In the genomic region with DNA sequence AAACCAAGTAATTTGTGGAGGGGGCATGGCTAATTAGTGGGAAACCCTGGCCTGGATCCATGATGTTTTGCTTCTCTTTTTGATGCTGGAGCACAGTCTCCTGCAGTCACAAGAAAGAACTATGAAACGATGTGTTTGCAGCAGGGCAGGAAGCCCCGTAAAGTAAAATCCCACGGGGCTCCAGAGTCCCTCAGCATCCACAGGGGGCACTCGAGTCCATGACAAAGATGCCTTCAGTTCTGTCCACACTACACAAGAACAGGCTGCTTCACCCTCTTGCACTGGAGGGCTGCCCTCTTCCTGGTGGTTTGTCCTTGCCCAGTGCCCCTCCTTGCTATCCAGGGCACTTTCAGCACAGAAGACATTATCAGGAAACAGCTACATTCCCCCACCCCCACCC, we compare ENCODE assay signal across 8 cellular contexts.
DNase-seq lines count a peak whose midpoint lies in the region; FAIRE-seq and TF ChIP-seq lines count a peak whose summit lies in the region.
"Not testable (repeated sequence)": the region's sequence is repeated elsewhere in the genome, so short reads cannot be mapped to it uniquely, and the experiment has no call there.

No MANE protein-coding gene starts in this region.

- TF ChIP-seq POLR2A in testis (IDR thresholded peaks at IDR 0.05), result not testable (repeated sequence)

- not testable (repeated sequence) for H3K9me3 ChIP-seq in A673 (ENCODE audit: low read depth, low read length, poor library complexity, severe bottlenecking); kidney (ENCODE audit: control insufficient read depth in 1 of 2, low read length in 2 of 2); testis

- not testable (repeated sequence) for H3K27me3 ChIP-seq in A673 (replicated peaks; ENCODE audit: insufficient read depth, low read depth, low read length, poor library complexity); testis

- peak; percentile 30; the same call in 1 of the 2 replicates for TF ChIP-seq CTCF in A673 (conservative IDR thresholded peaks at IDR 0.05; ENCODE audit: low read depth, low read length)
- TF ChIP-seq CTCF in kidney (IDR thresholded peaks at IDR 0.05; ENCODE audit: borderline replicate concordance, extremely low read depth, insufficient read depth), result peak; percentile 20
- TF ChIP-seq CTCF in testis (IDR thresholded peaks at IDR 0.05), result not testable (repeated sequence)

- H3K9ac ChIP-seq in kidney (ENCODE audit: low read length in 2 of 2), result not testable (repeated sequence)

- H3K4me3 ChIP-seq in A673 (ENCODE audit: low read depth, low read length, poor library complexity, severe bottlenecking); kidney (ENCODE audit: low read length in 2 of 2); testis: not testable (repeated sequence)

- BruUV-seq in A673 (replicated peaks; lab: Mats Ljungman, UMichigan), result not testable (repeated sequence)

- WGBS in testis, 2 donors, result 52 to 68% methylated on average over 4 of the region's 4 CpGs

- peak; percentile 50 for DNase-seq in A673 (ENCODE audit: low spot score)
- DNase-seq in HT-29 (ENCODE audit: low spot score), result peak; percentile 45
- DNase-seq in NAMALWA (ENCODE audit: low spot score), result peak; percentile 6
- peak; percentile 43 for DNase-seq in OCI-M1 (lab: John Stamatoyannopoulos, UW)
- peak; percentile 39 for DNase-seq in SW480 (ENCODE audit: low spot score)
- peak; percentile 14 for DNase-seq in activated naive CD4-positive, alpha-beta T cell treated with anti-CD3 and anti-CD28 coated beads for 36 hours
- DNase-seq in kidney, result not testable (repeated sequence)
- peak; percentile 45 for DNase-seq in testis

- POLR2A ChIA-PET in A673 (lab: Charles Lee; ENCODE audit: low non-redundant PET), result not testable (repeated sequence)

- not testable (repeated sequence) for H3K4me1 ChIP-seq in A673 (ENCODE audit: insufficient read depth, low read length, poor library complexity, severe bottlenecking); kidney (ENCODE audit: control insufficient read depth in 1 of 2, insufficient read depth in 1 of 2, low read depth in 1 of 2, low read length in 2 of 2); testis

- H3K4me1 Mint-ChIP-seq in activated naive CD4-positive, alpha-beta T cell treated with anti-CD3 and anti-CD28 coated beads for 36 hours (ENCODE audit: low read depth), result not testable (repeated sequence)

- H3K9me3 Mint-ChIP-seq in activated naive CD4-positive, alpha-beta T cell treated with anti-CD3 and anti-CD28 coated beads for 36 hours, result not testable (repeated sequence)

- H3K27ac ChIP-seq in A673 (ENCODE audit: low read depth, low read length, poor library complexity, severe bottlenecking); kidney (ENCODE audit: low read depth in 2 of 2, low read length in 2 of 2); testis: not testable (repeated sequence)

- H3K27ac Mint-ChIP-seq in activated naive CD4-positive, alpha-beta T cell treated with anti-CD3 and anti-CD28 coated beads for 36 hours, result not testable (repeated sequence)

- not testable (repeated sequence) for H3K36me3 Mint-ChIP-seq in activated naive CD4-positive, alpha-beta T cell treated with anti-CD3 and anti-CD28 coated beads for 36 hours (ENCODE audit: low read depth)

- intact Hi-C loops in A673 (cut with micrococcal nuclease; ENCODE audit: unreplicated experiment); activated naive CD4-positive, alpha-beta T cell treated with anti-CD3 and anti-CD28 coated beads for 36 hours (cut with micrococcal nuclease); kidney (cut with DNase I); testis (cut with DNase I; ENCODE audit: low total_unique reads): not testable (repeated sequence)

- CTCF ChIA-PET in A673 (lab: Charles Lee); activated naive CD4-positive, alpha-beta T cell treated with anti-CD3 and anti-CD28 coated beads for 36 hours (lab: Charles Lee): not testable (repeated sequence)

- not testable (repeated sequence) for H3K36me3 ChIP-seq in A673 (ENCODE audit: insufficient read depth, low read length, poor library complexity, severe bottlenecking); kidney (ENCODE audit: control insufficient read depth in 1 of 2, insufficient read depth in 2 of 2, low read length in 2 of 2); testis (ENCODE audit: low read depth, missing control alignments)

- H3K4me3 Mint-ChIP-seq in activated naive CD4-positive, alpha-beta T cell treated with anti-CD3 and anti-CD28 coated beads for 36 hours, result not testable (repeated sequence)

- not testable (repeated sequence) for H3K27me3 Mint-ChIP-seq in activated naive CD4-positive, alpha-beta T cell treated with anti-CD3 and anti-CD28 coated beads for 36 hours (ENCODE audit: low read depth)

- FAIRE-seq in kidney (lab: Jason Lieb, UNC), result not testable (repeated sequence)
